Comparison of ENCODE assay signal across 10 cellular contexts in genomic region chrX:64977051-64977450, GRCh38. TPM values are rescaled to one million over a fixed set of nuclear protein-coding genes. Genes with fewer than 3 reads are reported as not detected.
DNase-seq lines count a peak whose midpoint lies in the region; ATAC-seq and TF ChIP-seq lines count a peak whose summit lies in the region.
"Had no signal": no experiment of that assay in that cellular context is flagged by ENCODE, and none has a peak within 500 bp of the region (broad histone marks: within the 10 kb centered on the region; RNA-seq: fewer than 3 reads in every experiment).

No MANE protein-coding gene starts in this region.

- H3K4me3 ChIP-seq in iPS-18a (ENCODE audit: low read length): peak overlapping the region; percentile 83
- H3K4me3 ChIP-seq in spleen: peak overlapping the region in 5 of 8 donors; percentile 47 to 78 (median 55)

- intact Hi-C loops in spleen (cut with DNase I; ENCODE audit: low total_unique reads): no loop called here

- no peak overlapping the region for H3K27ac ChIP-seq in iPS-18a (ENCODE audit: low read length)
- no peak overlapping the region for H3K27ac ChIP-seq in spleen
- H3K27ac ChIP-seq: uterus had no signal

- H3K27me3 ChIP-seq in iPS-18a (ENCODE audit: control insufficient read depth, insufficient read depth, low read length) (no peaks in the 10 kb centered on the region), spleen (replicated peaks in 1 of 7) (no peaks in the 10 kb centered on the region)
- H3K27me3 ChIP-seq: uterus had no signal

- no peak for DNase-seq in activated T-cell treated with anti-CD3 and anti-CD28 coated beads, Interleukin-2, amount 50 U/mL, for 72 hours
- DNase-seq in activated T-cell treated with anti-CD3 and anti-CD28 coated beads, Interleukin-2, amount 50 U/mL, for 1 hour: no peak
- DNase-seq in spleen: no peak
- DNase-seq in DMS114 treated with DMSO at 0.1 percent for 48 hours (lab: John Stamatoyannopoulos, UW; ENCODE audit: unreplicated experiment): no peak
- no peak for DNase-seq in NCI-H2081 treated with DMSO at 0.1 percent for 48 hours (lab: John Stamatoyannopoulos, UW)
- DNase-seq: NCI-H2171 had no signal

- H3K9ac ChIP-seq in iPS-18a (ENCODE audit: low read length): no peak overlapping the region

- H3K9me3 Mint-ChIP-seq in activated T-cell treated with anti-CD3 and anti-CD28 coated beads, Interleukin-2, amount 50 U/mL, for 72 hours: peaks cover 2% of the 10 kb centered on the region in 2 donors
- no peaks in the 10 kb centered on the region for H3K9me3 Mint-ChIP-seq in activated naive CD8-positive, alpha-beta T cell (ENCODE audit: low read depth)

- TF ChIP-seq CTCF in spleen (IDR thresholded peaks at IDR 0.05 in 8 of 11, conservative IDR thresholded peaks at IDR 0.05 in 3 of 11): no peak

- TF ChIP-seq POLR2A in spleen (IDR thresholded peaks at IDR 0.05): no peak

- H3K4me1 ChIP-seq in iPS-18a (ENCODE audit: control insufficient read depth, low read depth, low read length): no peaks in the 10 kb centered on the region
- H3K4me1 ChIP-seq in spleen: peaks cover 0 to 8% (median 2%) of the 10 kb centered on the region in 6 donors
- H3K4me1 ChIP-seq: uterus had no signal

- ATAC-seq in activated T-cell treated with anti-CD3 and anti-CD28 coated beads, Interleukin-2, amount 50 U/mL, for 72 hours (replicated peaks in 1 of 2): no peak
- no peak for ATAC-seq in HG03342 (IDR thresholded peaks at IDR 0.05; ENCODE audit: unreplicated experiment)

- peaks cover 25% of the 10 kb centered on the region for H3K9me3 ChIP-seq in iPS-18a (ENCODE audit: control insufficient read depth, low read depth, low read length)
- H3K9me3 ChIP-seq in spleen: no peaks in the 10 kb centered on the region
- H3K9me3 ChIP-seq: uterus had no signal

- H3K4me1 Mint-ChIP-seq in activated T-cell treated with anti-CD3 and anti-CD28 coated beads, Interleukin-2, amount 50 U/mL, for 72 hours (ENCODE audit: low read depth): peaks cover 10% of the 10 kb centered on the region
- peaks cover 20% of the 10 kb centered on the region for H3K4me1 Mint-ChIP-seq in activated naive CD8-positive, alpha-beta T cell (ENCODE audit: low read depth)

- no peak overlapping the region for H3K27ac Mint-ChIP-seq in activated T-cell treated with anti-CD3 and anti-CD28 coated beads, Interleukin-2, amount 50 U/mL, for 72 hours
- H3K27ac Mint-ChIP-seq in activated naive CD8-positive, alpha-beta T cell: no peak overlapping the region

- H3K36me3 ChIP-seq in iPS-18a (ENCODE audit: control insufficient read depth, low read depth, low read length) (no peaks in the 10 kb centered on the region), spleen (no peaks in the 10 kb centered on the region)
- H3K36me3 ChIP-seq: uterus had no signal

- peak overlapping the region; percentile 93 to 96 for H3K4me3 Mint-ChIP-seq in activated T-cell treated with anti-CD3 and anti-CD28 coated beads, Interleukin-2, amount 50 U/mL, for 72 hours
- peak overlapping the region; percentile 92 for H3K4me3 Mint-ChIP-seq in activated naive CD8-positive, alpha-beta T cell

- peaks cover 4% of the 10 kb centered on the region in 2 donors for H3K36me3 Mint-ChIP-seq in activated T-cell treated with anti-CD3 and anti-CD28 coated beads, Interleukin-2, amount 50 U/mL, for 72 hours (ENCODE audit: insufficient read depth in 2 of 2)
- H3K36me3 Mint-ChIP-seq in activated naive CD8-positive, alpha-beta T cell: peaks cover 2% of the 10 kb centered on the region

- WGBS in spleen, 5 donors: 55 to 62% (median 58%) methylated on average over 2 of the region's 2 CpGs

- H3K27me3 Mint-ChIP-seq in activated T-cell treated with anti-CD3 and anti-CD28 coated beads, Interleukin-2, amount 50 U/mL, for 72 hours (ENCODE audit: low read depth): no peaks in the 10 kb centered on the region
- no peaks in the 10 kb centered on the region for H3K27me3 Mint-ChIP-seq in activated naive CD8-positive, alpha-beta T cell

RNA-seq across cellular contexts. Expression of gene ZC4H2, which starts 0.8 kb away (rescaled TPM):
- 10 to 100 TPM; 14.5 to 15.9 TPM for total RNA-seq in activated T-cell treated with anti-CD3 and anti-CD28 coated beads, Interleukin-2, amount 50 U/mL, for 72 hours
- 10 to 100 TPM in 2 of 7 donors, 1 to 10 TPM in 5; 6.8 to 16.9 (median 8.5) TPM for total RNA-seq in spleen
- 1 to 10 TPM; 4.2 to 4.8 (median 4.2) TPM for polyA plus RNA-seq in spleen

RNA-seq across cellular contexts. Expression of gene ZC3H12B, which starts 57.6 kb away (rescaled TPM):
- 1 to 10 TPM; 1.6 to 2.0 TPM for total RNA-seq in activated T-cell treated with anti-CD3 and anti-CD28 coated beads, Interleukin-2, amount 50 U/mL, for 72 hours
- 1 to 10 TPM in 5 of 7 donors, under 1 TPM in 2; 0.52 to 2.2 (median 1.1) TPM for total RNA-seq in spleen
- polyA plus RNA-seq in spleen: under 1 TPM; 0.22 to 0.26 (median 0.23) TPM
